In the genomic region with DNA sequence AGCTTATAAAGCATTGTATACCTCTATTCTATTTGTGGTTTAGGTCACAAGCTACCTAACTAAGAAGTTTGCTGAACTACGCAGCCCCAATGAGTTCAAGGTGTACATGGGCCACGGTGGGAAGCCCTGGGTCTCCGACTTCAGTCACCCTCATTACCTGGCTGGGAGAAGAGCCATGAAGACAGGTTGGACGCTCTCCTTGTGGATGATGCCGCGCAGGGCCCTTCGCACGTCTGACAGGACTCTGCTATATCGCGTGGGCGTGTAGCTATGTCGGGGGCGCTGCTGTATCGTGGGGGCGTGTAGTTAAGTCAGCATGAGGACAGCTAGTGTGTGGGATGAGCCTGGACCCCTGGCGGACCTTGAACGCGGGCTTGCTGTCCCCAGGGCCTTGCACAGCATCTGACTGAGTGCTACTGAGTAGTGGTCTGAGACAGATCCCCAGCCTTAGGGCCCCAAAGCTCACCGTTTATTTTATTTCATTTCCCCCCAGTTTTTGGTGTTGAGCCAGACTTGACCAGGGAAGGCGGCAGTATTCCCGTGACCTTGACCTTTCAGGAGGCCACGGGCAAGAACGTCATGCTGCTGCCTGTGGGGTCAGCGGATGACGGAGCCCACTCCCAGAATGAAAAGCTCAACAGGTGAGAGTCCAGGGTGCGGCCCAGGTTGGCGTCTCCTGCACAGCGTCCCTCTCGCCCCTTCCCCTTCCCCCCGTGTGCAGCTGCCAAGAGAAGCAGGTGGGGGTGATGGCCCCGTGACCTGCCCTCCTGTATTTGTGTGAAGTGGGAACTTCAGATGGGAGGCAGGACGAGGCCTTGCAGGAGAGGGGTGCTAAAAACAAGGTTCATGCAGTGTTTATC, we compare ENCODE assay signal across 33 cellular contexts. TPM values are rescaled to one million over a fixed set of nuclear protein-coding genes. Genes with fewer than 3 reads are reported as not detected.
"Had no signal": no experiment of that assay in that cellular context is flagged by ENCODE, and none has a peak within 500 bp of the region (broad histone marks: within the 10 kb centered on the region; RNA-seq: fewer than 3 reads in every experiment).

No MANE protein-coding gene starts in this region.

- H3K4me1 ChIP-seq: esophagus squamous epithelium, prostate gland, testis had no signal

- DNase-seq: activated CD4-positive, alpha-beta memory T cell treated with anti-CD3 and anti-CD28 coated beads, Interleukin-2, amount 10 ng/mL, durations not matched to agents 7 days and 5 days; activated CD4-positive, alpha-beta T cell treated with anti-CD3 and anti-CD28 coated beads, Interleukin-2, amount 10 ng/mL, durations not matched to agents 24 days and 14 days; activated CD4-positive, CD25-positive, alpha-beta regulatory T cell treated with anti-CD3 and anti-CD28 coated beads, Interleukin-2, amount 50 U/mL, for 72 hours; activated effector memory CD4-positive, alpha-beta T cell treated with anti-CD3 and anti-CD28 coated beads, Interleukin-2, amount 50 U/mL, for 16 hours; activated naive CD4-positive, alpha-beta T cell treated with anti-CD3 and anti-CD28 coated beads for 36 hours; activated naive CD8-positive, alpha-beta T cell treated with anti-CD3 and anti-CD28 coated beads, Interleukin-2, amount 10 ng/mL, durations not matched to agents 7 days and 5 days; amniotic stem cell; brain microvascular endothelial cell; central memory CD4-positive, alpha-beta T cell; dermis blood vessel endothelial cell; effector CD4-positive, alpha-beta T cell; esophagus squamous epithelium; foreskin melanocyte; heart right ventricle; kidney glomerular epithelial cell; left lung; lower lobe of right lung; mesendoderm; retina; stimulated activated naive CD4-positive, alpha-beta T cell treated with Interleukin-2 at 50 U/mL for 16 hours; T-helper 17 cell; T1000; testis; transverse colon had no signal

- H3K9me3 Mint-ChIP-seq: activated CD4-positive, alpha-beta memory T cell treated with anti-CD3 and anti-CD28 coated beads, Interleukin-2, amount 10 ng/mL, durations not matched to agents 7 days and 5 days; activated CD4-positive, alpha-beta T cell treated with anti-CD3 and anti-CD28 coated beads, Interleukin-2, amount 10 ng/mL, durations not matched to agents 24 days and 14 days; activated naive CD4-positive, alpha-beta T cell treated with anti-CD3 and anti-CD28 coated beads for 36 hours; activated naive CD8-positive, alpha-beta T cell treated with anti-CD3 and anti-CD28 coated beads, Interleukin-2, amount 10 ng/mL, durations not matched to agents 7 days and 5 days; nephron had no signal

- H3K9me3 ChIP-seq: esophagus squamous epithelium, heart right ventricle, left lung, lower lobe of right lung, neutrophil, prostate gland, testis, transverse colon had no signal

- H3K4me1 Mint-ChIP-seq: activated CD4-positive, alpha-beta memory T cell treated with anti-CD3 and anti-CD28 coated beads, Interleukin-2, amount 10 ng/mL, durations not matched to agents 7 days and 5 days; activated CD4-positive, alpha-beta T cell treated with anti-CD3 and anti-CD28 coated beads, Interleukin-2, amount 10 ng/mL, durations not matched to agents 24 days and 14 days; activated naive CD8-positive, alpha-beta T cell treated with anti-CD3 and anti-CD28 coated beads, Interleukin-2, amount 10 ng/mL, durations not matched to agents 7 days and 5 days had no signal

- ATAC-seq: heart right ventricle, left lung, lower lobe of right lung, T-helper 17 cell had no signal

- H3K4me3 ChIP-seq: esophagus squamous epithelium, heart right ventricle, left lung, lower lobe of right lung, prostate gland, testis, transverse colon had no signal

- H3K27ac Mint-ChIP-seq: activated CD4-positive, alpha-beta memory T cell treated with anti-CD3 and anti-CD28 coated beads, Interleukin-2, amount 10 ng/mL, durations not matched to agents 7 days and 5 days; activated naive CD4-positive, alpha-beta T cell treated with anti-CD3 and anti-CD28 coated beads for 36 hours; activated naive CD8-positive, alpha-beta T cell treated with anti-CD3 and anti-CD28 coated beads, Interleukin-2, amount 10 ng/mL, durations not matched to agents 7 days and 5 days; nephron; T-helper 17 cell had no signal

- H3K27ac ChIP-seq: brain microvascular endothelial cell, epithelial cell of prostate, esophagus squamous epithelium, heart right ventricle, left lung, lower lobe of right lung, neutrophil, prostate gland, testis, transverse colon had no signal

- H3K27me3 ChIP-seq: brain microvascular endothelial cell, esophagus squamous epithelium, heart right ventricle, left lung, neutrophil, testis, transverse colon had no signal

- H3K4me3 Mint-ChIP-seq: activated CD4-positive, alpha-beta memory T cell treated with anti-CD3 and anti-CD28 coated beads, Interleukin-2, amount 10 ng/mL, durations not matched to agents 7 days and 5 days; activated CD4-positive, alpha-beta T cell treated with anti-CD3 and anti-CD28 coated beads, Interleukin-2, amount 10 ng/mL, durations not matched to agents 24 days and 14 days; activated naive CD4-positive, alpha-beta T cell treated with anti-CD3 and anti-CD28 coated beads for 36 hours; activated naive CD8-positive, alpha-beta T cell treated with anti-CD3 and anti-CD28 coated beads, Interleukin-2, amount 10 ng/mL, durations not matched to agents 7 days and 5 days; nephron; T-helper 17 cell had no signal

- H3K27me3 Mint-ChIP-seq: activated CD4-positive, alpha-beta memory T cell treated with anti-CD3 and anti-CD28 coated beads, Interleukin-2, amount 10 ng/mL, durations not matched to agents 7 days and 5 days; activated CD4-positive, alpha-beta T cell treated with anti-CD3 and anti-CD28 coated beads, Interleukin-2, amount 10 ng/mL, durations not matched to agents 24 days and 14 days; activated naive CD8-positive, alpha-beta T cell treated with anti-CD3 and anti-CD28 coated beads, Interleukin-2, amount 10 ng/mL, durations not matched to agents 7 days and 5 days; T-helper 17 cell had no signal

- FAIRE-seq: astrocyte, endometrium, urothelium cell line had no signal

RNA-seq across cellular contexts. Expression of a gene that starts 15.6 kb away (rescaled TPM):
- total RNA-seq: activated CD4-positive, alpha-beta memory T cell treated with anti-CD3 and anti-CD28 coated beads, Interleukin-2, amount 10 ng/mL, durations not matched to agents 7 days and 5 days; activated CD4-positive, alpha-beta T cell treated with anti-CD3 and anti-CD28 coated beads, Interleukin-2, amount 10 ng/mL, durations not matched to agents 24 days and 14 days; activated naive CD4-positive, alpha-beta T cell treated with anti-CD3 and anti-CD28 coated beads for 36 hours; activated naive CD8-positive, alpha-beta T cell treated with anti-CD3 and anti-CD28 coated beads, Interleukin-2, amount 10 ng/mL, durations not matched to agents 7 days and 5 days; astrocyte; dermis blood vessel endothelial cell; esophagus squamous epithelium; glomerular endothelial cell; left lung; lower lobe of right lung; osteocyte; prostate gland; transverse colon had no signal
